In genomic region chr13:72109863-72110262, GRCh38 we compare ENCODE assay signal across 29 cellular contexts.
DNase-seq lines count a peak whose midpoint lies in the region; ATAC-seq, FAIRE-seq and TF ChIP-seq lines count a peak whose summit lies in the region.
"Had no signal": no experiment of that assay in that cellular context is flagged by ENCODE, and none has a peak within 500 bp of the region (broad histone marks: within the 10 kb centered on the region; RNA-seq: fewer than 3 reads in every experiment).

No MANE protein-coding gene starts in this region.

- no peak for TF ChIP-seq CTCF in astrocyte of the cerebellum (IDR thresholded peaks at IDR 0.05; ENCODE audit: low read depth, low read length, missing control alignments)

- no peaks in the 10 kb centered on the region for H3K27me3 ChIP-seq in right cardiac atrium (ENCODE audit: control insufficient read depth, insufficient read depth)
- H3K27me3 ChIP-seq: gastroesophageal sphincter, hepatocyte, transverse colon had no signal

- no peak for DNase-seq in H54 (ENCODE audit: insufficient read length, low spot score)
- peak; percentile 8 for DNase-seq in RCC 7860 (ENCODE audit: low spot score)
- DNase-seq in astrocyte of the cerebellum (ENCODE audit: low read depth) = peak; percentile 9
- DNase-seq in iris pigment epithelial cell (ENCODE audit: low read depth) = peak; percentile 52
- DNase-seq in right cardiac atrium = no peak
- no peak for DNase-seq in foreskin melanocyte
- DNase-seq in pons (ENCODE audit: low spot score) = no peak
- DNase-seq: activated CD4-positive, alpha-beta T cell treated with anti-CD3 and anti-CD28 coated beads for 36 hours; activated CD8-positive, alpha-beta memory T cell treated with anti-CD3 and anti-CD28 coated beads, Interleukin-2, amount 50 U/mL, for 48 hours; activated CD8-positive, alpha-beta T cell treated with anti-CD3 and anti-CD28 coated beads for 36 hours; activated naive CD4-positive, alpha-beta T cell treated with anti-CD3 and anti-CD28 coated beads, Interleukin-2, amount 50 U/mL, for 16 hours; aorta; CD8-positive, alpha-beta memory T cell; HCEC 1CT; Karpas-422; left cardiac atrium; MV-4-11; NCI-H446 treated with DMSO at 0.1 percent for 48 hours; NCI-H82; Right ventricle myocardium superior; stimulated activated CD4-positive, alpha-beta T cell treated with anti-CD3 and anti-CD28 coated beads, Interleukin-4, amount 100 ng/mL, for 4 hours; transverse colon had no signal

- peak; percentile 53 for FAIRE-seq in H54 (lab: Jason Lieb, UNC)
- no peak for FAIRE-seq in RCC 7860 (lab: Jason Lieb, UNC)
- FAIRE-seq: GM12892 had no signal

- intact Hi-C loops in right cardiac atrium (cut with DNase I) = no loop called here

- no peaks in the 10 kb centered on the region for H3K9me3 ChIP-seq in right cardiac atrium (ENCODE audit: control insufficient read depth, low read length)
- H3K9me3 ChIP-seq: transverse colon had no signal

- TF ChIP-seq POLR2A in H54 (IDR thresholded peaks at IDR 0.05; ENCODE audit: low read depth, low read length) = no peak

- no peak for ATAC-seq in right cardiac atrium
- no peak for ATAC-seq in HG02938 (IDR thresholded peaks at IDR 0.05; ENCODE audit: unreplicated experiment)
- ATAC-seq: activated CD4-positive, alpha-beta T cell treated with anti-CD3 and anti-CD28 coated beads for 36 hours; activated CD8-positive, alpha-beta T cell treated with anti-CD3 and anti-CD28 coated beads for 36 hours; gastroesophageal sphincter; left cardiac atrium; natural killer cell treated with Interleukin-12 subunit alpha and Interleukin-12 subunit beta and Interleukin-15 and Interleukin-18, amount 100 ng/mL, for 72 hours had no signal

- in situ Hi-C loops in astrocyte of the cerebellum (cut with HindIII; ENCODE audit: low sequenced_read_pairs) = no loop called here

- WGBS in right cardiac atrium = 85% methylated on average over 4 of the region's 4 CpGs

- no peaks in the 10 kb centered on the region for H3K4me1 ChIP-seq in right cardiac atrium (ENCODE audit: control insufficient read depth, insufficient read depth, low read length)
- H3K4me1 ChIP-seq: gastroesophageal sphincter, transverse colon had no signal

- H3K4me3 ChIP-seq in astrocyte of the cerebellum (ENCODE audit: low read depth, low read length) (no peak overlapping the region), right cardiac atrium (ENCODE audit: low read length) (no peak overlapping the region)
- H3K4me3 ChIP-seq: gastroesophageal sphincter, hepatocyte, lung, transverse colon had no signal

- no peak overlapping the region for H3K27ac ChIP-seq in right cardiac atrium (ENCODE audit: low read length)
- H3K27ac ChIP-seq: gastroesophageal sphincter, hepatocyte, transverse colon, VCaP had no signal

Comparison
In these comparisons a context has a peak if more than half of its experiments do, and no peak if none do; other contexts are left out.
1. DNase-seq: peak in RCC 7860 (single experiment), astrocyte of the cerebellum (single experiment) and iris pigment epithelial cell (single experiment); none in H54 (single experiment), right cardiac atrium (0 of 3), foreskin melanocyte (single experiment) and pons (single experiment).